In genomic region chr1:83976920-83977319, GRCh38 we compare ENCODE assay signal across 19 cellular contexts.
"Had no signal": no experiment of that assay in that cellular context is flagged by ENCODE, and none has a peak within 500 bp of the region (broad histone marks: within the 10 kb centered on the region; RNA-seq: fewer than 3 reads in every experiment).

No MANE protein-coding gene starts in this region.

- H3K9me3 ChIP-seq: SJSA1 had no signal

- H3K27ac ChIP-seq: HL-60, KMS-11, SJSA1, SK-N-MC had no signal

- H3K4me3 ChIP-seq: SJSA1, SK-N-MC had no signal

- FAIRE-seq: HTR-8/SVneo, RCC 7860 had no signal

- H3K27me3 ChIP-seq: SJSA1 had no signal

- H3K4me1 ChIP-seq: SJSA1 had no signal

- DNase-seq: Kasumi-1, MM.1S, NCI-H1092 treated with DMSO at 0.1 percent for 48 hours, NCI-H1436, NCI-H187, NCI-H2081 treated with DMSO at 0.1 percent for 48 hours, NCI-H226, NCI-H510A, NCI-H524 treated with DMSO at 0.1 percent for 48 hours, NCI-H774, Right ventricle myocardium superior, RPMI8226, SIG-M5 had no signal

- H3K4me2 ChIP-seq: KMS-11 had no signal

- H3K9ac ChIP-seq: KMS-11 had no signal

- H3K36me3 ChIP-seq: SJSA1 had no signal
